Comparison of ENCODE assay signal across 9 cellular contexts in genomic region chr22:17366830-17367229, GRCh38. TPM values are rescaled to one million over a fixed set of nuclear protein-coding genes. Genes with fewer than 3 reads are reported as not detected.
DNase-seq lines count a peak whose midpoint lies in the region; ATAC-seq lines count a peak whose summit lies in the region.
"Had no signal": no experiment of that assay in that cellular context is flagged by ENCODE, and none has a peak within 500 bp of the region (broad histone marks: within the 10 kb centered on the region; RNA-seq: fewer than 3 reads in every experiment).

No MANE protein-coding gene starts in this region.

- no peaks in the 10 kb centered on the region for H3K36me3 Mint-ChIP-seq in activated naive CD8-positive, alpha-beta T cell

- peaks cover 0 to 4% of the 10 kb centered on the region in 2 donors for H3K27me3 ChIP-seq in aorta (ENCODE audit: control insufficient read depth in 1 of 2, insufficient read depth in 2 of 2, low read length in 1 of 2)

- H3K36me3 ChIP-seq in aorta (ENCODE audit: control insufficient read depth in 1 of 2, insufficient read depth in 2 of 2, low read length in 1 of 2), result no peaks in the 10 kb centered on the region

- no peaks in the 10 kb centered on the region for H3K9me3 Mint-ChIP-seq in activated naive CD8-positive, alpha-beta T cell (ENCODE audit: low read depth)

- no peak overlapping the region for H3K4me3 ChIP-seq in aorta (ENCODE audit: low read length in 2 of 2)
- H3K4me3 ChIP-seq: skin epidermis had no signal

- ATAC-seq in aorta (ENCODE audit: low FRiP score), result peak; percentile 20
- ATAC-seq in GM18502 (IDR thresholded peaks at IDR 0.05; ENCODE audit: poor library complexity, unreplicated experiment), result no peak
- ATAC-seq in GM21723 (IDR thresholded peaks at IDR 0.05; ENCODE audit: unreplicated experiment), result no peak

- 9 to 10% methylated on average over 11 of the region's 11 CpGs for WGBS in aorta, 2 donors

- no peaks in the 10 kb centered on the region for H3K9me3 ChIP-seq in aorta (ENCODE audit: control insufficient read depth, low read length)

- peak overlapping the region; percentile 2 for H3K4me3 Mint-ChIP-seq in activated naive CD8-positive, alpha-beta T cell

- H3K4me1 Mint-ChIP-seq in activated naive CD8-positive, alpha-beta T cell (ENCODE audit: low read depth), result peaks cover 27% of the 10 kb centered on the region

- no peak overlapping the region for H3K27ac ChIP-seq in aorta (ENCODE audit: low read depth in 1 of 2, low read length in 2 of 2)
- H3K27ac ChIP-seq: skin epidermis had no signal

- DNase-seq in C1 segment of cervical spinal cord (lab: John Stamatoyannopoulos, UW), result peak in 8 of 14 donors; percentile 6 to 59 (median 22)
- DNase-seq in HuH-7.5 (ENCODE audit: low spot score), result peak; percentile 77
- DNase-seq in medulla oblongata (ENCODE audit: extremely low spot score), result peak; percentile 56
- no peak for DNase-seq in aorta
- DNase-seq in dedifferentiated amniotic fluid mesenchymal stem cell (ENCODE audit: extremely low spot score), result no peak

- H3K4me1 ChIP-seq in aorta (ENCODE audit: control insufficient read depth in 1 of 2, insufficient read depth in 2 of 2, low read length in 2 of 2), result peaks cover 0 to 5% of the 10 kb centered on the region in 2 donors

- H3K27ac Mint-ChIP-seq in activated naive CD8-positive, alpha-beta T cell, result no peak overlapping the region

- intact Hi-C loops in aorta (cut with DNase I), result no loop called here

- peaks cover 27% of the 10 kb centered on the region for H3K27me3 Mint-ChIP-seq in activated naive CD8-positive, alpha-beta T cell

RNA-seq across cellular contexts. Expression of gene CECR2, which starts 2.4 kb away (rescaled TPM):
- total RNA-seq in aorta, result 1 to 10 TPM in 1 of 2 donors, under 1 TPM in 1; 0.62 to 2.1 TPM
- polyA plus RNA-seq in aorta, result under 1 TPM; 0.08 to 0.13 TPM

Comparison
In these comparisons a context has a peak if more than half of its experiments do, and no peak if none do; other contexts are left out.
1. DNase-seq: peak in C1 segment of cervical spinal cord (8 of 14), HuH-7.5 (single experiment) and medulla oblongata (single experiment); none in aorta (0 of 2) and dedifferentiated amniotic fluid mesenchymal stem cell (single experiment).